In the genomic region with DNA sequence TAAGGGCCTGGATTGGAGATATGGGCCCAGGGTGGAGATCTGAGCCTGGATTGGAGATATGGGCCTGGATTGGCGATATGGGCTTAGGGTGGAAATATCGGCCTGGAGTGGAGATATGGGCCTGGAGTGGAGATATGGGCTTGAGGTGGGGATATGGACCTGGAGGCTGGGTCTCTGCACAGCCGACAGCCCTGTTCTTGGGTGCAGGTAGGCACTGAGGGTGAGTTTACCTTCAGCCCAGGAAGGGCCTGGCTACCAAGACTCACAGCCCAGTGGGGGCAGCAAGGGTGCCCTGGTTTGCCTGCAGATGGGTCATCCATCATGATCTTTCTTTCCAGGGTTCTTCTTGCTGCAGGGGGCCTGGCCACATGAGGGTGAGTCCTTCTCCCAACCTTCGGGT, we compare ENCODE assay signal across 18 cellular contexts. TPM values are rescaled to one million over a fixed set of nuclear protein-coding genes. Genes with fewer than 3 reads are reported as not detected.
"Had no signal": no experiment of that assay in that cellular context is flagged by ENCODE, and none has a peak within 500 bp of the region (broad histone marks: within the 10 kb centered on the region; RNA-seq: fewer than 3 reads in every experiment).

No MANE protein-coding gene starts in this region.

RNA-seq across cellular contexts. Expression of gene KIR2DL1, which starts 0.9 kb away (rescaled TPM):
- total RNA-seq: naive thymus-derived CD8-positive, alpha-beta T cell; neural crest cell; osteocyte; pancreas; prostate gland; pulmonary artery endothelial cell; right atrium auricular region; sciatic nerve; smooth muscle cell; testis; transverse colon; ureter; vagina had no signal

RNA-seq across cellular contexts. Expression of gene KIR2DL3, which starts 32.2 kb away (rescaled TPM):
- total RNA-seq: neural crest cell, omental fat pad, osteocyte, pancreas, posterior vena cava, prostate gland, pulmonary artery endothelial cell, right atrium auricular region, sciatic nerve, smooth muscle cell, suprapubic skin, testis, ureter, vagina had no signal

RNA-seq across cellular contexts. Expression of gene KIR2DL4, which starts 32.9 kb away (rescaled TPM):
- total RNA-seq: naive thymus-derived CD8-positive, alpha-beta T cell; neural crest cell; osteocyte; prostate gland; pulmonary artery endothelial cell; right atrium auricular region; sciatic nerve; smooth muscle cell; vagina had no signal

RNA-seq across cellular contexts. Expression of gene KIR3DL1, which starts 45.8 kb away (rescaled TPM):
- total RNA-seq: neural crest cell, osteocyte, pancreas, posterior vena cava, prostate gland, pulmonary artery endothelial cell, right atrium auricular region, sciatic nerve, smooth muscle cell, suprapubic skin, testis, transverse colon, ureter, vagina had no signal

RNA-seq across cellular contexts. Expression of gene KIR3DL3, which starts 46.3 kb away (rescaled TPM):
- total RNA-seq: naive thymus-derived CD8-positive, alpha-beta T cell; neural crest cell; omental fat pad; osteocyte; pancreas; posterior vena cava; prostate gland; pulmonary artery endothelial cell; right atrium auricular region; sciatic nerve; smooth muscle cell; spleen; suprapubic skin; testis; upper lobe of left lung; ureter; vagina had no signal
